1 cellular context compared by ENCODE assay signal in the genomic region with DNA sequence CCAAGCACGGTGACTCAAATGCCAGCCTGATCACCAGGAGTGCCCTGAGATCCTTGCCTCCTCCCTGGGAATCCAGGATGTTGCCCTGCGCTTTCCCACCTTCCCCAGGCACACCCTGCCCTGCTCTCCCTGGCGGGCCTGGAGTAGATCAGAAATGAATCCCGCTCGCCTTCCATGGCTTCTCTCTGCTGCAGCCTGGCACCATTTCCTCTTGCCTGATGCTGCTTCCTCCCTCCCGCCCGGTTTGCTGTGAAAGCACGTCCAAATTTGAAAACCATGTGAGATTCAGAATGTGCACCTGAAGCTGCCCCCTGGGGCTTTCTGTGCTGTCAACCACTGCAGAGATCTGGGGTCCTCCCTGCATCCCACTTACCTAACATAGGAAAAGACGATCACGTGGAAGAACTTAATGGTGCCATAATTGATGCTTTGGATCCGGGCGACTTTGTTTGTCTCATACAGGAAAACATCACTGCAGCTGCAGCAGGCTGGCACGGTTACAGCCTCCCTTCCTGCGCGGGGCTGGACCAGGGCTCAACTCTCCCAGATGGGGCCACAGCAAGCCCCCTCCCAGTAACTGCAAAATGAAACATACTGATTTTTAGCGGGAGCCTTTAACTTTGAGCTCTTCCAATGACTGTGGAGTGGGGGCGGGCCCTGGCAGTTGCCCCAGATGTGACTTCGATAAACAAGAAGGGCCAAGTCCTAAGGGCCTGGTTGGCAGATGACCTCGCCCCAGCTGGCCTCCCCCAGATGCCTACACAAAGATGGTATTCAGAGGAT.
A peak's percentile ranks its signal among the peaks of the same experiment; 100 is the strongest.
TF ChIP-seq lines count a peak whose summit lies in the region.

No MANE protein-coding gene starts in this region.

TF ChIP-seq in K562, 482 proteins besides CTCF, POLR2A, EP300 and RAD21 (continued from another document):
- TF ChIP-seq E2F6 (IDR thresholded peaks at IDR 0.05; ENCODE audit: borderline replicate concordance in 1 of 2, extremely low read depth in 1 of 2, insufficient read depth in 1 of 2, insufficient read length in 1 of 2, low read depth in 1 of 2, low read length in 1 of 2, poor library complexity in 1 of 2, severe bottlenecking in 1 of 2) (peak in 1 of 2 experiments; percentile 8), NR4A1 (CRISPR knock-in tag; IDR thresholded peaks at IDR 0.05) (no peak), NR4A1 (tag; IDR thresholded peaks at IDR 0.05) (no peak), JUNB (CRISPR knock-in tag; conservative IDR thresholded peaks at IDR 0.05) (no peak), ZNF592 (IDR thresholded peaks at IDR 0.05) (no peak)
- TF ChIP-seq, protein P1, sequence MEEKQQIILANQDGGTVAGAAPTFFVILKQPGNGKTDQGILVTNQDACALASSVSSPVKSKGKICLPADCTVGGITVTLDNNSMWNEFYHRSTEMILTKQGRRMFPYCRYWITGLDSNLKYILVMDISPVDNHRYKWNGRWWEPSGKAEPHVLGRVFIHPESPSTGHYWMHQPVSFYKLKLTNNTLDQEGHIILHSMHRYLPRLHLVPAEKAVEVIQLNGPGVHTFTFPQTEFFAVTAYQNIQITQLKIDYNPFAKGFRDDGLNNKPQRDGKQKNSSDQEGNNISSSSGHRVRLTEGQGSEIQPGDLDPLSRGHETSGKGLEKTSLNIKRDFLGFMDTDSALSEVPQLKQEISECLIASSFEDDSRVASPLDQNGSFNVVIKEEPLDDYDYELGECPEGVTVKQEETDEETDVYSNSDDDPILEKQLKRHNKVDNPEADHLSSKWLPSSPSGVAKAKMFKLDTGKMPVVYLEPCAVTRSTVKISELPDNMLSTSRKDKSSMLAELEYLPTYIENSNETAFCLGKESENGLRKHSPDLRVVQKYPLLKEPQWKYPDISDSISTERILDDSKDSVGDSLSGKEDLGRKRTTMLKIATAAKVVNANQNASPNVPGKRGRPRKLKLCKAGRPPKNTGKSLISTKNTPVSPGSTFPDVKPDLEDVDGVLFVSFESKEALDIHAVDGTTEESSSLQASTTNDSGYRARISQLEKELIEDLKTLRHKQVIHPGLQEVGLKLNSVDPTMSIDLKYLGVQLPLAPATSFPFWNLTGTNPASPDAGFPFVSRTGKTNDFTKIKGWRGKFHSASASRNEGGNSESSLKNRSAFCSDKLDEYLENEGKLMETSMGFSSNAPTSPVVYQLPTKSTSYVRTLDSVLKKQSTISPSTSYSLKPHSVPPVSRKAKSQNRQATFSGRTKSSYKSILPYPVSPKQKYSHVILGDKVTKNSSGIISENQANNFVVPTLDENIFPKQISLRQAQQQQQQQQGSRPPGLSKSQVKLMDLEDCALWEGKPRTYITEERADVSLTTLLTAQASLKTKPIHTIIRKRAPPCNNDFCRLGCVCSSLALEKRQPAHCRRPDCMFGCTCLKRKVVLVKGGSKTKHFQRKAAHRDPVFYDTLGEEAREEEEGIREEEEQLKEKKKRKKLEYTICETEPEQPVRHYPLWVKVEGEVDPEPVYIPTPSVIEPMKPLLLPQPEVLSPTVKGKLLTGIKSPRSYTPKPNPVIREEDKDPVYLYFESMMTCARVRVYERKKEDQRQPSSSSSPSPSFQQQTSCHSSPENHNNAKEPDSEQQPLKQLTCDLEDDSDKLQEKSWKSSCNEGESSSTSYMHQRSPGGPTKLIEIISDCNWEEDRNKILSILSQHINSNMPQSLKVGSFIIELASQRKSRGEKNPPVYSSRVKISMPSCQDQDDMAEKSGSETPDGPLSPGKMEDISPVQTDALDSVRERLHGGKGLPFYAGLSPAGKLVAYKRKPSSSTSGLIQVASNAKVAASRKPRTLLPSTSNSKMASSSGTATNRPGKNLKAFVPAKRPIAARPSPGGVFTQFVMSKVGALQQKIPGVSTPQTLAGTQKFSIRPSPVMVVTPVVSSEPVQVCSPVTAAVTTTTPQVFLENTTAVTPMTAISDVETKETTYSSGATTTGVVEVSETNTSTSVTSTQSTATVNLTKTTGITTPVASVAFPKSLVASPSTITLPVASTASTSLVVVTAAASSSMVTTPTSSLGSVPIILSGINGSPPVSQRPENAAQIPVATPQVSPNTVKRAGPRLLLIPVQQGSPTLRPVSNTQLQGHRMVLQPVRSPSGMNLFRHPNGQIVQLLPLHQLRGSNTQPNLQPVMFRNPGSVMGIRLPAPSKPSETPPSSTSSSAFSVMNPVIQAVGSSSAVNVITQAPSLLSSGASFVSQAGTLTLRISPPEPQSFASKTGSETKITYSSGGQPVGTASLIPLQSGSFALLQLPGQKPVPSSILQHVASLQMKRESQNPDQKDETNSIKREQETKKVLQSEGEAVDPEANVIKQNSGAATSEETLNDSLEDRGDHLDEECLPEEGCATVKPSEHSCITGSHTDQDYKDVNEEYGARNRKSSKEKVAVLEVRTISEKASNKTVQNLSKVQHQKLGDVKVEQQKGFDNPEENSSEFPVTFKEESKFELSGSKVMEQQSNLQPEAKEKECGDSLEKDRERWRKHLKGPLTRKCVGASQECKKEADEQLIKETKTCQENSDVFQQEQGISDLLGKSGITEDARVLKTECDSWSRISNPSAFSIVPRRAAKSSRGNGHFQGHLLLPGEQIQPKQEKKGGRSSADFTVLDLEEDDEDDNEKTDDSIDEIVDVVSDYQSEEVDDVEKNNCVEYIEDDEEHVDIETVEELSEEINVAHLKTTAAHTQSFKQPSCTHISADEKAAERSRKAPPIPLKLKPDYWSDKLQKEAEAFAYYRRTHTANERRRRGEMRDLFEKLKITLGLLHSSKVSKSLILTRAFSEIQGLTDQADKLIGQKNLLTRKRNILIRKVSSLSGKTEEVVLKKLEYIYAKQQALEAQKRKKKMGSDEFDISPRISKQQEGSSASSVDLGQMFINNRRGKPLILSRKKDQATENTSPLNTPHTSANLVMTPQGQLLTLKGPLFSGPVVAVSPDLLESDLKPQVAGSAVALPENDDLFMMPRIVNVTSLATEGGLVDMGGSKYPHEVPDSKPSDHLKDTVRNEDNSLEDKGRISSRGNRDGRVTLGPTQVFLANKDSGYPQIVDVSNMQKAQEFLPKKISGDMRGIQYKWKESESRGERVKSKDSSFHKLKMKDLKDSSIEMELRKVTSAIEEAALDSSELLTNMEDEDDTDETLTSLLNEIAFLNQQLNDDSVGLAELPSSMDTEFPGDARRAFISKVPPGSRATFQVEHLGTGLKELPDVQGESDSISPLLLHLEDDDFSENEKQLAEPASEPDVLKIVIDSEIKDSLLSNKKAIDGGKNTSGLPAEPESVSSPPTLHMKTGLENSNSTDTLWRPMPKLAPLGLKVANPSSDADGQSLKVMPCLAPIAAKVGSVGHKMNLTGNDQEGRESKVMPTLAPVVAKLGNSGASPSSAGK (IDR thresholded peaks at IDR 0.05) = peak; percentile 56
- TF ChIP-seq, protein P2, sequence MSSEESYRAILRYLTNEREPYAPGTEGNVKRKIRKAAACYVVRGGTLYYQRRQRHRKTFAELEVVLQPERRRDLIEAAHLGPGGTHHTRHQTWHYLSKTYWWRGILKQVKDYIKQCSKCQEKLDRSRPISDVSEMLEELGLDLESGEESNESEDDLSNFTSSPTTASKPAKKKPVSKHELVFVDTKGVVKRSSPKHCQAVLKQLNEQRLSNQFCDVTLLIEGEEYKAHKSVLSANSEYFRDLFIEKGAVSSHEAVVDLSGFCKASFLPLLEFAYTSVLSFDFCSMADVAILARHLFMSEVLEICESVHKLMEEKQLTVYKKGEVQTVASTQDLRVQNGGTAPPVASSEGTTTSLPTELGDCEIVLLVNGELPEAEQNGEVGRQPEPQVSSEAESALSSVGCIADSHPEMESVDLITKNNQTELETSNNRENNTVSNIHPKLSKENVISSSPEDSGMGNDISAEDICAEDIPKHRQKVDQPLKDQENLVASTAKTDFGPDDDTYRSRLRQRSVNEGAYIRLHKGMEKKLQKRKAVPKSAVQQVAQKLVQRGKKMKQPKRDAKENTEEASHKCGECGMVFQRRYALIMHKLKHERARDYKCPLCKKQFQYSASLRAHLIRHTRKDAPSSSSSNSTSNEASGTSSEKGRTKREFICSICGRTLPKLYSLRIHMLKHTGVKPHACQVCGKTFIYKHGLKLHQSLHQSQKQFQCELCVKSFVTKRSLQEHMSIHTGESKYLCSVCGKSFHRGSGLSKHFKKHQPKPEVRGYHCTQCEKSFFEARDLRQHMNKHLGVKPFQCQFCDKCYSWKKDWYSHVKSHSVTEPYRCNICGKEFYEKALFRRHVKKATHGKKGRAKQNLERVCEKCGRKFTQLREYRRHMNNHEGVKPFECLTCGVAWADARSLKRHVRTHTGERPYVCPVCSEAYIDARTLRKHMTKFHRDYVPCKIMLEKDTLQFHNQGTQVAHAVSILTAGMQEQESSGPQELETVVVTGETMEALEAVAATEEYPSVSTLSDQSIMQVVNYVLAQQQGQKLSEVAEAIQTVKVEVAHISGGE (CRISPR knock-in tag; IDR thresholded peaks at IDR 0.05) = no peak
